Comparison of ENCODE assay signal across 24 cellular contexts in the genomic region with DNA sequence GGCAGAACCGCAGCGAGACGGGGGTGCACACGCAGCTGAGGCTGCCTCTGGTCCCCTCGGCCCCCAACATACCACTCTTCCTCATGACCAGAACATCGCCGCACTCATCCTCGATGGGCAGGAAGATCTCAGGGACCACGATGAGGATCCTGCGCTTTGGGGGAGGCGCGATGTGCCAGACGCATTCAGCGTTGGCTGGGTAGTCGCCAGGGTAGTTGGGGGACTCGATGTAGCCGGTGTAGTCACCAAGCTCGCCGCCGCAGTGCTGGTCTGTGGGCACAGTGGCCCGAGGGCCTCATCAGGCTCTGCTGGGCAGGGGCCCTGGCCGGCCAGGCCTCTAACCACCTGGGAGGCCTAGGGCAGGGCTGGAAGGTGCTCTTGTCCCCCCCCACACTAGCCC. TPM values are rescaled to one million over a fixed set of nuclear protein-coding genes. Genes with fewer than 3 reads are reported as not detected.
DNase-seq lines count a peak whose midpoint lies in the region; ATAC-seq and TF ChIP-seq lines count a peak whose summit lies in the region.
"Had no signal": no experiment of that assay in that cellular context is flagged by ENCODE, and none has a peak within 500 bp of the region (broad histone marks: within the 10 kb centered on the region; RNA-seq: fewer than 3 reads in every experiment).

No MANE protein-coding gene starts in this region.

- H3K36me3 Mint-ChIP-seq in chondrocyte (ENCODE audit: low read depth), result no peaks in the 10 kb centered on the region
- H3K36me3 Mint-ChIP-seq: CD14-positive monocyte; CD4-positive, alpha-beta memory T cell; CD4-positive, CD25-positive, alpha-beta regulatory T cell; CD8-positive, alpha-beta memory T cell had no signal

- intact Hi-C loops in IMR-90 (cut with micrococcal nuclease), result no loop called here

- POLR2A ChIA-PET in IMR-90 (lab: Charles Lee; ENCODE audit: unreplicated experiment), result no interaction called here

- no peak for ATAC-seq in IMR-90 (ENCODE audit: low read depth)
- ATAC-seq: GM12878 had no signal

- CTCF ChIA-PET in IMR-90 (lab: Yijun Ruan, JAX), result no interaction called here

- no peak overlapping the region for H3K56ac ChIP-seq in IMR-90 (ENCODE audit: extremely low read depth, insufficient read depth, low read length)

- H2AK9ac ChIP-seq in IMR-90 (replicated peaks; ENCODE audit: low read depth, low read length, poor library complexity), result no peak overlapping the region

- no peak overlapping the region for H3K4me2 ChIP-seq in IMR-90 (ENCODE audit: low read depth, low read length)
- H3K4me2 ChIP-seq in osteoblast (ENCODE audit: insufficient read depth, low read length), result no peak overlapping the region
- H3K4me2 ChIP-seq: BLaER1 had no signal

- H3K9me3 ChIP-seq in IMR-90 (ENCODE audit: control insufficient read depth, insufficient read depth, low read length), result no peaks in the 10 kb centered on the region
- no peaks in the 10 kb centered on the region for H3K9me3 ChIP-seq in osteoblast (ENCODE audit: low read depth, low read length)
- H3K9me3 ChIP-seq: BE2C, BLaER1 had no signal

- H3K36me3 ChIP-seq in IMR-90 (ENCODE audit: control insufficient read depth, insufficient read depth, low read length) (no peaks in the 10 kb centered on the region), osteoblast (ENCODE audit: insufficient read depth, low read length) (no peaks in the 10 kb centered on the region), H7 (replicated peaks; ENCODE audit: control insufficient read depth, insufficient read depth, low read length) (no peaks in the 10 kb centered on the region)
- H3K36me3 ChIP-seq: BE2C, BLaER1 had no signal

- H3K79me1 ChIP-seq in IMR-90 (ENCODE audit: low read depth in 1 of 2, low read length in 2 of 2), result no peaks in the 10 kb centered on the region

- H2BK5ac ChIP-seq in IMR-90 (ENCODE audit: low read depth, low read length, poor library complexity, severe bottlenecking), result no peak overlapping the region

- no peak overlapping the region for H2AK5ac ChIP-seq in IMR-90 (ENCODE audit: low read depth, low read length)

- no peak overlapping the region for H4K5ac ChIP-seq in IMR-90 (ENCODE audit: low read depth, low read length)

- H3K27ac ChIP-seq in IMR-90 (ENCODE audit: insufficient read depth, low read length) (no peak overlapping the region), osteoblast (ENCODE audit: low read depth, low read length) (no peak overlapping the region)
- H3K27ac ChIP-seq: BLaER1 had no signal

- TF ChIP-seq CTCF in IMR-90 (conservative IDR thresholded peaks at IDR 0.05; ENCODE audit: low read depth, low read length), result no peak
- TF ChIP-seq CTCF in chondrocyte (IDR thresholded peaks at IDR 0.05), result no peak
- no peak for TF ChIP-seq CTCF in osteoblast (IDR thresholded peaks at IDR 0.05; ENCODE audit: extremely low read depth, low read depth, low read length)

- peaks cover 1% of the 10 kb centered on the region for H3K27me3 Mint-ChIP-seq in chondrocyte (ENCODE audit: low read depth)
- H3K27me3 Mint-ChIP-seq: CD4-positive, alpha-beta memory T cell had no signal

- dilution Hi-C loops in IMR-90 (cut with HindIII; ENCODE audit: low sequenced_read_pairs, unreplicated experiment), result no loop called here

- BruUV-seq in IMR-90 (replicated peaks; lab: Mats Ljungman, UMichigan), result no TSS peak

- H4K20me1 ChIP-seq in IMR-90 (ENCODE audit: insufficient read depth, low read length) (no peaks in the 10 kb centered on the region), osteoblast (ENCODE audit: insufficient read depth, low read length) (no peaks in the 10 kb centered on the region)
- H4K20me1 ChIP-seq: BLaER1 had no signal

- no peak overlapping the region for H4K91ac ChIP-seq in IMR-90 (ENCODE audit: insufficient read depth, low read depth, low read length)

- H4K8ac ChIP-seq in IMR-90 (ENCODE audit: low read depth in 2 of 2, low read length in 2 of 2), result no peak overlapping the region

- peak overlapping the region; percentile 32 for H2AFZ ChIP-seq in IMR-90 (replicated peaks; ENCODE audit: low read length, poor library complexity)
- no peak overlapping the region for H2AFZ ChIP-seq in osteoblast (ENCODE audit: low read length)

- H3K27me3 ChIP-seq in IMR-90 (ENCODE audit: control insufficient read depth, insufficient read depth, low read length) (peaks cover 30% of the 10 kb centered on the region), osteoblast (ENCODE audit: insufficient read depth, low read length) (no peaks in the 10 kb centered on the region), H7 (ENCODE audit: control insufficient read depth, insufficient read depth, low read length) (no peaks in the 10 kb centered on the region)
- H3K27me3 ChIP-seq: BE2C, BLaER1 had no signal

- H3K27ac Mint-ChIP-seq in chondrocyte (ENCODE audit: unreplicated experiment), result no peak overlapping the region
- H3K27ac Mint-ChIP-seq: CD14-positive monocyte; CD4-positive, alpha-beta memory T cell; CD4-positive, CD25-positive, alpha-beta regulatory T cell; CD8-positive, alpha-beta memory T cell had no signal

- no peak overlapping the region for H2BK120ac ChIP-seq in IMR-90 (ENCODE audit: low read depth, low read length)

- TF ChIP-seq RAD21 in IMR-90 (IDR thresholded peaks at IDR 0.05; ENCODE audit: low read length), result no peak

- no peak overlapping the region for H3K4ac ChIP-seq in IMR-90 (ENCODE audit: low read depth, low read length)

- H3K9ac ChIP-seq in IMR-90 (ENCODE audit: low read depth, low read length), result no peak overlapping the region
- H3K9ac ChIP-seq: BLaER1 had no signal

- no peak overlapping the region for H3K4me3 ChIP-seq in IMR-90 (ENCODE audit: insufficient read depth, low read depth, low read length)
- no peak overlapping the region for H3K4me3 ChIP-seq in osteoblast (ENCODE audit: insufficient read depth, low read length)
- no peak overlapping the region for H3K4me3 ChIP-seq in H7 (ENCODE audit: insufficient read depth, low read depth, low read length)
- H3K4me3 ChIP-seq: BLaER1, GM12878 had no signal

- no peak for DNase-seq in IMR-90
- DNase-seq in chondrocyte (ENCODE audit: low spot score), result peak; percentile 90
- DNase-seq in osteoblast (ENCODE audit: insufficient read length, low spot score, missing footprints), result peak; percentile 42
- DNase-seq in H7, result no peak
- DNase-seq in NCI-H524 (lab: John Stamatoyannopoulos, UW), result no peak
- DNase-seq in NCI-H1930 (lab: John Stamatoyannopoulos, UW), result no peak
- DNase-seq: 8988T; ACHN; BE2C; C1 segment of cervical spinal cord; CD4-positive, alpha-beta memory T cell; CD4-positive, CD25-positive, alpha-beta regulatory T cell; CD8-positive, alpha-beta memory T cell; COR-L47; DMS 273 treated with DMSO at 0.1 percent for 48 hours; DMS153; DMS53; DMS79; DND-41; EL; GDM1 had no signal

- H2BK15ac ChIP-seq in IMR-90 (ENCODE audit: low read depth, low read length), result no peak overlapping the region

- H3K9me3 Mint-ChIP-seq in chondrocyte (ENCODE audit: low read depth), result no peaks in the 10 kb centered on the region
- H3K9me3 Mint-ChIP-seq: CD14-positive monocyte; CD4-positive, alpha-beta memory T cell; CD4-positive, CD25-positive, alpha-beta regulatory T cell; CD8-positive, alpha-beta memory T cell had no signal

- TF ChIP-seq POLR2A in IMR-90 (IDR thresholded peaks at IDR 0.05; ENCODE audit: low read depth, low read length), result no peak

- H3K79me2 ChIP-seq in osteoblast (ENCODE audit: insufficient read depth, low read length), result no peaks in the 10 kb centered on the region

- no peak overlapping the region for H3K14ac ChIP-seq in IMR-90 (replicated peaks; ENCODE audit: low read depth, low read length)

- 50% methylated on average over 2 of the region's 22 CpGs; no CpG with 5 or more reads in 1 of the 2 experiments for WGBS in IMR-90 (ENCODE audit: extremely low coverage in 2 of 2, insufficient read length in 1 of 2), 2 experiments

- H3K4me1 ChIP-seq in IMR-90 (ENCODE audit: control insufficient read depth, insufficient read depth, low read length), result no peaks in the 10 kb centered on the region
- no peaks in the 10 kb centered on the region for H3K4me1 ChIP-seq in osteoblast (ENCODE audit: insufficient read depth, low read length)
- H3K4me1 ChIP-seq: BE2C had no signal

- no peaks in the 10 kb centered on the region for H3K9me1 ChIP-seq in IMR-90 (ENCODE audit: insufficient read depth, low read length)

- H3K23ac ChIP-seq in IMR-90 (ENCODE audit: low read depth, low read length), result no peak overlapping the region

- no peak overlapping the region for H3K18ac ChIP-seq in IMR-90 (ENCODE audit: low read depth, low read length)

- no peak overlapping the region for H3K4me3 Mint-ChIP-seq in chondrocyte (ENCODE audit: unreplicated experiment)
- H3K4me3 Mint-ChIP-seq: CD14-positive monocyte; CD4-positive, alpha-beta memory T cell; CD4-positive, CD25-positive, alpha-beta regulatory T cell; CD8-positive, alpha-beta memory T cell had no signal

- H3K4me1 Mint-ChIP-seq in chondrocyte (ENCODE audit: low read depth), result no peaks in the 10 kb centered on the region

- in situ Hi-C loops in IMR-90 (cut with MboI; ENCODE audit: low sequenced_read_pairs), result no loop called here

- H2BK20ac ChIP-seq in IMR-90 (ENCODE audit: low read depth, low read length), result no peak overlapping the region

TF ChIP-seq in IMR-90, 13 proteins besides CTCF, POLR2A, EP300 and RAD21 (continues in another document):
- no peak for TF ChIP-seq RFX5 (IDR thresholded peaks at IDR 0.05; ENCODE audit: low read depth, low read length)
- TF ChIP-seq MXI1 (IDR thresholded peaks at IDR 0.05; ENCODE audit: borderline replicate concordance, low read depth, low read length), result no peak
- TF ChIP-seq CHD1 (IDR thresholded peaks at IDR 0.05; ENCODE audit: low read depth, low read length), result no peak
- TF ChIP-seq MAZ (IDR thresholded peaks at IDR 0.05; ENCODE audit: borderline replicate concordance, low read depth, low read length), result no peak
- TF ChIP-seq MAFK (IDR thresholded peaks at IDR 0.05; ENCODE audit: low read depth, low read length), result no peak

RNA-seq across cellular contexts. Expression of gene TTLL12, which starts 23.0 kb away (rescaled TPM):
- total RNA-seq in IMR-90 (2012; rRNA removed) (26.7 and 30.1 TPM in 2 replicates), chondrocyte (33.5 to 36.4 TPM (median 35.6 TPM) in 3 replicates), osteoblast (29.0 and 29.2 TPM in 2 replicates)
- 20.9 and 21.8 TPM in 2 replicates for polyA plus RNA-seq in IMR-90 (2012; rRNA removed)
- polyA plus RNA-seq in IMR-90 (2012; cell fraction: cytosol; rRNA removed), result 13.3 and 15.5 TPM in 2 replicates
- 7.9 and 17.5 TPM in 2 replicates for polyA plus RNA-seq in IMR-90 (2012; cell fraction: nucleus; rRNA removed; ENCODE audit: low replicate concordance)
- 90.5 and 100 TPM in 2 replicates for total RNA-seq in H7 (2014; rRNA removed; shearing (Covaris generic))

RNA-seq across cellular contexts. Expression of gene TSPO, which starts 58.6 kb away (rescaled TPM):
- total RNA-seq in IMR-90 (2012; rRNA removed) (94.7 and 115 TPM in 2 replicates), chondrocyte (80.5 to 292 TPM (median 288 TPM) in 3 replicates), osteoblast (274 and 297 TPM in 2 replicates)
- polyA plus RNA-seq in IMR-90 (2012; rRNA removed), result 297 and 401 TPM in 2 replicates
- 415 and 627 TPM in 2 replicates for polyA plus RNA-seq in IMR-90 (2012; cell fraction: cytosol; rRNA removed)
- polyA plus RNA-seq in IMR-90 (2012; cell fraction: nucleus; rRNA removed; ENCODE audit: low replicate concordance), result 93.4 and 268 TPM in 2 replicates
- total RNA-seq in H7 (2014; rRNA removed; shearing (Covaris generic)), result 39.4 and 45.1 TPM in 2 replicates

Comparison
In these comparisons a context has a peak if more than half of its experiments do, and no peak if none do; other contexts are left out.
1. DNase-seq: peak in chondrocyte (single experiment) and osteoblast (single experiment); none in IMR-90 (single experiment), H7 (single experiment), NCI-H524 (0 of 2) and NCI-H1930 (0 of 2).